In the genomic region with DNA sequence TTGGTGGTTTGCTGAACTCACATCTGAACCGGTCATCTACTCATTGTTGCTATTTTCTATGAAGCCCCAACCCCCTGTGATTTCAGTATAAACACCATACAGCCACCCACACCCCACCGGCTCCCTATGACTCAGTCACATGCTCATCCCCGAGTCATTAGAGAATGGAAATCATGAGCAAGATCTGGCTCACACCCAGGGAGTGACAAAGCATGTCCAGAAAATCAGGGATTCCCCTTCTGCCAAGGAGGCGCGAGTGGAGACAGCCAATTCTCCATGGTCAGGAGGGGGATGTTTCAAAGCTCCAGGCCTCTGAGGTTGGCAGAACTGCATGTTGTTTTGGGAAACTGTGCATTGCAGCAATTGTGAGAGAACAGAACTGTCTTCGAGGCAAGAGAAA, we compare ENCODE assay signal across 9 cellular contexts.
DNase-seq lines count a peak whose midpoint lies in the region; ATAC-seq and TF ChIP-seq lines count a peak whose summit lies in the region.
"Had no signal": no experiment of that assay in that cellular context is flagged by ENCODE, and none has a peak within 500 bp of the region (broad histone marks: within the 10 kb centered on the region; RNA-seq: fewer than 3 reads in every experiment).

No MANE protein-coding gene starts in this region.

- peaks cover 10% of the 10 kb centered on the region for H3K4me1 Mint-ChIP-seq in type B pancreatic cell (ENCODE audit: unreplicated experiment)
- H3K4me1 Mint-ChIP-seq: naive B cell had no signal

- no peak overlapping the region for H3K4me3 Mint-ChIP-seq in type B pancreatic cell
- H3K4me3 Mint-ChIP-seq: naive B cell had no signal

- intact Hi-C loops in Panc1 (cut with micrococcal nuclease; ENCODE audit: unreplicated experiment) = no loop called here

- H3K27me3 ChIP-seq in Panc1 (ENCODE audit: control insufficient read depth, insufficient read depth, low read length) = no peaks in the 10 kb centered on the region; the same call in 1 of the 2 replicates

- H3K4me3 ChIP-seq in Panc1 (ENCODE audit: low read depth in 2 of 2, low read length in 2 of 2) (no peak overlapping the region), fibroblast of the aortic adventitia (ENCODE audit: low read depth, low read length) (no peak overlapping the region)

- TF ChIP-seq CTCF in Panc1 (IDR thresholded peaks at IDR 0.05) = no peak
- TF ChIP-seq CTCF in fibroblast of the aortic adventitia (IDR thresholded peaks at IDR 0.05; ENCODE audit: insufficient read depth, low read length) = no peak
- TF ChIP-seq CTCF in type B pancreatic cell (conservative IDR thresholded peaks at IDR 0.05) = no peak

- ATAC-seq in Panc1 (no peak), HG02884 (IDR thresholded peaks at IDR 0.05; ENCODE audit: unreplicated experiment) (no peak), HG03378 (IDR thresholded peaks at IDR 0.05; ENCODE audit: unreplicated experiment) (no peak)

- H3K27ac Mint-ChIP-seq in type B pancreatic cell = no peak overlapping the region

- H3K4me1 ChIP-seq in Panc1 (ENCODE audit: control insufficient read depth, insufficient read depth, low read length) = no peaks in the 10 kb centered on the region

- no TSS peak for BruUV-seq in Panc1 (replicated peaks; lab: Mats Ljungman, UMichigan)

- H3K36me3 Mint-ChIP-seq in type B pancreatic cell = no peaks in the 10 kb centered on the region
- H3K36me3 Mint-ChIP-seq: naive B cell had no signal

- no peak overlapping the region for H3K27ac ChIP-seq in Panc1 (ENCODE audit: low read length)

- in situ Hi-C loops in G401 (cut with HindIII; ENCODE audit: low sequenced_read_pairs) (no loop called here), Panc1 (cut with HindIII; ENCODE audit: low pct_unique_long_range_greater_than_20kb, low sequenced_read_pairs) (no loop called here)

- DNase-seq in G401 (ENCODE audit: low spot score) = peak; percentile 5
- DNase-seq in Panc1 (ENCODE audit: low read depth, low spot score) = peak; percentile 84
- DNase-seq in fibroblast of the aortic adventitia (ENCODE audit: low read depth) = peak; percentile 100
- peak; percentile 29 for DNase-seq in pulmonary artery endothelial cell (ENCODE audit: low read depth, low spot score)
- no peak for DNase-seq in mesenteric fat pad (ENCODE audit: low spot score)
- no peak for DNase-seq in type B pancreatic cell (ENCODE audit: extremely low spot score, unreplicated experiment)
- DNase-seq: naive B cell had no signal

- H3K9me3 Mint-ChIP-seq in type B pancreatic cell = peaks cover 12% of the 10 kb centered on the region

- CTCF ChIA-PET in Panc1 (lab: Charles Lee) = no interaction called here

- no peaks in the 10 kb centered on the region for H3K36me3 ChIP-seq in Panc1 (ENCODE audit: control insufficient read depth, insufficient read depth, low read length)

- POLR2A ChIA-PET in Panc1 (lab: Charles Lee) = no interaction called here

- H3K27me3 Mint-ChIP-seq in type B pancreatic cell = peaks cover 3% of the 10 kb centered on the region
- H3K27me3 Mint-ChIP-seq: naive B cell had no signal

- H3K9me3 ChIP-seq in Panc1 (ENCODE audit: control insufficient read depth, insufficient read depth, low read depth, low read length) = no peaks in the 10 kb centered on the region

Comparison
In these comparisons a context has a peak if more than half of its experiments do, and no peak if none do; other contexts are left out.
1. DNase-seq: peak in G401 (single experiment), Panc1 (single experiment), fibroblast of the aortic adventitia (single experiment) and pulmonary artery endothelial cell (single experiment); none in mesenteric fat pad (single experiment) and type B pancreatic cell (single experiment).